8 cellular contexts compared by ENCODE assay signal in genomic region chr13:30334663-30335386, GRCh38. TPM values are rescaled to one million over a fixed set of nuclear protein-coding genes. Genes with fewer than 3 reads are reported as not detected.
DNase-seq lines count a peak whose midpoint lies in the region; ATAC-seq and TF ChIP-seq lines count a peak whose summit lies in the region.

No MANE protein-coding gene starts in this region.

- H3K27ac ChIP-seq in C4-2B, result no peak overlapping the region
- no peak overlapping the region for H3K27ac ChIP-seq in smooth muscle cell (ENCODE audit: low read depth)

- no peaks in the 10 kb centered on the region for H3K36me3 ChIP-seq in smooth muscle cell (ENCODE audit: low read depth)

- in situ Hi-C loops in GM13977 (cut with MboI; ENCODE audit: low pct_unique_long_range_greater_than_20kb, low sequenced_read_pairs, unreplicated experiment), result loop anchor here (10.0 kb wide), 1 partner anchor 200 kb away; no protein-coding TSS in a partner anchor

- H2AFZ ChIP-seq in smooth muscle cell (ENCODE audit: low read depth), result no peak overlapping the region

- no peaks in the 10 kb centered on the region for H3K79me2 ChIP-seq in smooth muscle cell (ENCODE audit: low read depth)

- peak; percentile 45 for DNase-seq in GM13977 (ENCODE audit: low spot score)
- peak; percentile 50 for DNase-seq in OCI-M1 (lab: John Stamatoyannopoulos, UW)
- DNase-seq in fibroblast of the aortic adventitia (ENCODE audit: low read depth), result peak; percentile 22
- DNase-seq in smooth muscle cell (lab: John Stamatoyannopoulos, UW; ENCODE audit: unreplicated experiment), result no peak
- no peak for DNase-seq in activated CD4-positive, CD25-positive, alpha-beta regulatory T cell (lab: John Stamatoyannopoulos, UW)

- TF ChIP-seq CTCF in C4-2B (conservative IDR thresholded peaks at IDR 0.05), result peak; percentile 79
- TF ChIP-seq CTCF in GM13977 (IDR thresholded peaks at IDR 0.05; ENCODE audit: extremely low read depth, insufficient read depth, missing control alignments), result peak; percentile 57
- peak; percentile 49 for TF ChIP-seq CTCF in fibroblast of the aortic adventitia (IDR thresholded peaks at IDR 0.05; ENCODE audit: insufficient read depth, low read length)
- TF ChIP-seq CTCF in smooth muscle cell (IDR thresholded peaks at IDR 0.05; ENCODE audit: borderline replicate concordance, insufficient read depth, poor library complexity, severe bottlenecking), result peak; percentile 44

- no peak overlapping the region for H3K9ac ChIP-seq in smooth muscle cell (ENCODE audit: low read depth)

- H3K4me3 ChIP-seq in fibroblast of the aortic adventitia (ENCODE audit: low read depth, low read length) (no peak overlapping the region), smooth muscle cell (no peak overlapping the region)

- H3K27me3 ChIP-seq in smooth muscle cell (ENCODE audit: low read depth), result no peaks in the 10 kb centered on the region

- 92% methylated on average over 13 of the region's 13 CpGs for WGBS in smooth muscle cell (ENCODE audit: low lambda C conversion rate)

- no peak overlapping the region for H3K4me2 ChIP-seq in smooth muscle cell

- no peaks in the 10 kb centered on the region for H3K9me3 ChIP-seq in smooth muscle cell (replicated peaks; ENCODE audit: low read depth)

- H3K4me1 ChIP-seq in smooth muscle cell (ENCODE audit: low read depth), result peaks cover under 1% of the 10 kb centered on the region

- ATAC-seq in GM21381 (IDR thresholded peaks at IDR 0.05; ENCODE audit: unreplicated experiment) (no peak), HG03469 (IDR thresholded peaks at IDR 0.05; ENCODE audit: unreplicated experiment) (no peak)

- peaks cover 5% of the 10 kb centered on the region for H3F3A ChIP-seq in smooth muscle cell (ENCODE audit: low read depth)

- H4K20me1 ChIP-seq in smooth muscle cell (ENCODE audit: low read depth), result no peaks in the 10 kb centered on the region

RNA-seq across cellular contexts. Expression of gene KATNAL1, which starts 27.5 kb away (rescaled TPM):
- total RNA-seq in fibroblast of the aortic adventitia (ENCODE audit: low replicate concordance) (38.7 and 61.2 TPM in 2 replicates), smooth muscle cell (35.1 and 37.3 TPM in 2 replicates)
- 9.9 and 12.4 TPM in 2 replicates for polyA plus RNA-seq in smooth muscle cell

Comparison
In these comparisons a context has a peak if more than half of its experiments do, and no peak if none do; other contexts are left out.
1. DNase-seq: peak in GM13977 (single experiment), OCI-M1 (single experiment) and fibroblast of the aortic adventitia (single experiment); none in smooth muscle cell (single experiment) and activated CD4-positive, CD25-positive, alpha-beta regulatory T cell (0 of 4).
2. Peak in every context shown above with its lines, with median percentiles within 50 percentile points of each other: CTCF ChIP-seq.